ENCODE assay signal across 9 cellular contexts in genomic region chr11:123431619-123432018, GRCh38. TPM values are rescaled to one million over a fixed set of nuclear protein-coding genes. Genes with fewer than 3 reads are reported as not detected.
A peak's percentile ranks its signal among the peaks of the same experiment; 100 is the strongest.
DNase-seq lines count a peak whose midpoint lies in the region; ATAC-seq and TF ChIP-seq lines count a peak whose summit lies in the region.
"Had no signal": no experiment of that assay in that cellular context is flagged by ENCODE, and none has a peak within 500 bp of the region (broad histone marks: within the 10 kb centered on the region; RNA-seq: fewer than 3 reads in every experiment).

No MANE protein-coding gene starts in this region.

- H3K27me3 Mint-ChIP-seq in activated CD4-positive, alpha-beta T cell treated with anti-CD3 and anti-CD28 coated beads, Interleukin-2, amount 10 ng/mL, durations not matched to agents 24 days and 14 days: no peaks in the 10 kb centered on the region
- no peaks in the 10 kb centered on the region for H3K27me3 Mint-ChIP-seq in T-helper 2 cell treated with Interferon-gamma antibody and Interleukin-4, amounts not matched to agents 5 μg/mL and 100 μg/mL, for 36 hours (ENCODE audit: low read depth)
- peaks cover 7% of the 10 kb centered on the region for H3K27me3 Mint-ChIP-seq in stimulated activated naive CD8-positive, alpha-beta T cell treated with anti-CD3 and anti-CD28 coated beads, Interleukin-15, amount 100 ng/mL, for 72 hours

- H3K4me1 ChIP-seq in prostate gland (replicated peaks): no peaks in the 10 kb centered on the region

- peaks cover 59% of the 10 kb centered on the region for H3K4me1 Mint-ChIP-seq in activated CD4-positive, alpha-beta T cell treated with anti-CD3 and anti-CD28 coated beads, Interleukin-2, amount 10 ng/mL, durations not matched to agents 24 days and 14 days
- peaks cover 43% of the 10 kb centered on the region for H3K4me1 Mint-ChIP-seq in T-helper 2 cell treated with Interferon-gamma antibody and Interleukin-4, amounts not matched to agents 5 μg/mL and 100 μg/mL, for 36 hours (ENCODE audit: low read depth)
- peaks cover 44% of the 10 kb centered on the region for H3K4me1 Mint-ChIP-seq in stimulated activated naive CD8-positive, alpha-beta T cell treated with anti-CD3 and anti-CD28 coated beads, Interleukin-15, amount 100 ng/mL, for 72 hours

- H3K4me3 Mint-ChIP-seq in activated CD4-positive, alpha-beta T cell treated with anti-CD3 and anti-CD28 coated beads, Interleukin-2, amount 10 ng/mL, durations not matched to agents 24 days and 14 days: peak overlapping the region; percentile 87
- peak overlapping the region; percentile 96 for H3K4me3 Mint-ChIP-seq in T-helper 2 cell treated with Interferon-gamma antibody and Interleukin-4, amounts not matched to agents 5 μg/mL and 100 μg/mL, for 36 hours
- peak overlapping the region; percentile 90 for H3K4me3 Mint-ChIP-seq in stimulated activated naive CD8-positive, alpha-beta T cell treated with anti-CD3 and anti-CD28 coated beads, Interleukin-15, amount 100 ng/mL, for 72 hours

- peak overlapping the region; percentile 90 for H3K27ac Mint-ChIP-seq in activated CD4-positive, alpha-beta T cell treated with anti-CD3 and anti-CD28 coated beads, Interleukin-2, amount 10 ng/mL, durations not matched to agents 24 days and 14 days
- H3K27ac Mint-ChIP-seq in T-helper 2 cell treated with Interferon-gamma antibody and Interleukin-4, amounts not matched to agents 5 μg/mL and 100 μg/mL, for 36 hours: peak overlapping the region; percentile 95
- H3K27ac Mint-ChIP-seq in stimulated activated naive CD8-positive, alpha-beta T cell treated with anti-CD3 and anti-CD28 coated beads, Interleukin-15, amount 100 ng/mL, for 72 hours: no peak overlapping the region

- H3K9me3 Mint-ChIP-seq in activated CD4-positive, alpha-beta T cell treated with anti-CD3 and anti-CD28 coated beads, Interleukin-2, amount 10 ng/mL, durations not matched to agents 24 days and 14 days: no peaks in the 10 kb centered on the region
- no peaks in the 10 kb centered on the region for H3K9me3 Mint-ChIP-seq in T-helper 2 cell treated with Interferon-gamma antibody and Interleukin-4, amounts not matched to agents 5 μg/mL and 100 μg/mL, for 36 hours
- no peaks in the 10 kb centered on the region for H3K9me3 Mint-ChIP-seq in stimulated activated naive CD8-positive, alpha-beta T cell treated with anti-CD3 and anti-CD28 coated beads, Interleukin-15, amount 100 ng/mL, for 72 hours

- TF ChIP-seq POLR2A in GM18505 (IDR thresholded peaks at IDR 0.05; ENCODE audit: borderline replicate concordance, extremely low read depth, insufficient read depth, insufficient read length): no peak
- TF ChIP-seq POLR2A in prostate gland (IDR thresholded peaks at IDR 0.05): no peak

- peak; percentile 41 for ATAC-seq in stimulated activated naive CD8-positive, alpha-beta T cell treated with anti-CD3 and anti-CD28 coated beads, Interleukin-15, amount 100 ng/mL, for 72 hours
- ATAC-seq in GM18505 (IDR thresholded peaks at IDR 0.05; ENCODE audit: unreplicated experiment) (no peak), HG02938 (IDR thresholded peaks at IDR 0.05; ENCODE audit: unreplicated experiment) (no peak)

- 66% methylated on average over 7 of the region's 7 CpGs for WGBS in prostate gland

- peak; percentile 76 for DNase-seq in activated CD4-positive, alpha-beta T cell treated with anti-CD3 and anti-CD28 coated beads, Interleukin-2, amount 10 ng/mL, durations not matched to agents 24 days and 14 days
- DNase-seq in activated CD4-positive, alpha-beta T cell treated with anti-CD3 and anti-CD28 coated beads, Interleukin-2, amount 50 U/mL, for 4 hours: no peak
- no peak for DNase-seq in T-helper 2 cell treated with Interferon-gamma antibody and Interleukin-4, amounts not matched to agents 5 μg/mL and 100 μg/mL, for 36 hours (ENCODE audit: low spot score)
- DNase-seq in foreskin fibroblast (peak in 1 of 2 donors; percentile 9), prostate gland (ENCODE audit: low spot score) (no peak)
- DNase-seq in stimulated activated naive CD8-positive, alpha-beta T cell treated with anti-CD3 and anti-CD28 coated beads, Interleukin-15, amount 100 ng/mL, for 72 hours: no peak
- DNase-seq: NCI-H2081 treated with DMSO at 0.1 percent for 48 hours had no signal

- H3K27ac ChIP-seq in prostate gland: no peak overlapping the region

- peaks cover 62% of the 10 kb centered on the region for H3K36me3 Mint-ChIP-seq in activated CD4-positive, alpha-beta T cell treated with anti-CD3 and anti-CD28 coated beads, Interleukin-2, amount 10 ng/mL, durations not matched to agents 24 days and 14 days (ENCODE audit: low read depth)
- H3K36me3 Mint-ChIP-seq in T-helper 2 cell treated with Interferon-gamma antibody and Interleukin-4, amounts not matched to agents 5 μg/mL and 100 μg/mL, for 36 hours (ENCODE audit: low read depth): peaks cover 34% of the 10 kb centered on the region

- no peaks in the 10 kb centered on the region for H3K27me3 ChIP-seq in prostate gland (replicated peaks; ENCODE audit: insufficient read depth)

- H3K36me3 ChIP-seq in prostate gland: no peaks in the 10 kb centered on the region

- TF ChIP-seq CTCF in foreskin fibroblast (IDR thresholded peaks at IDR 0.05; ENCODE audit: low read depth, low read length) (no peak), prostate gland (IDR thresholded peaks at IDR 0.05) (no peak)

- intact Hi-C loops in activated CD4-positive, alpha-beta T cell treated with anti-CD3 and anti-CD28 coated beads, Interleukin-2, amount 10 ng/mL, durations not matched to agents 24 days and 14 days (cut with micrococcal nuclease): loop anchor here (1.0 to 5.0 kb wide), 4 partner anchors 23 to 369 kb away; partner anchors contain the start of gene HSPA8
- intact Hi-C loops in prostate gland (cut with DNase I): no loop called here

- no peaks in the 10 kb centered on the region for H3K9me3 ChIP-seq in prostate gland

- H3K4me3 ChIP-seq in foreskin fibroblast (ENCODE audit: low read depth in 1 of 2, low read length in 2 of 2): peak overlapping the region; percentile 78 to 83
- no peak overlapping the region for H3K4me3 ChIP-seq in prostate gland

RNA-seq across cellular contexts. Expression of gene GRAMD1B, which starts 1.6 kb away (rescaled TPM):
- 117 TPM in 2 replicates for total RNA-seq in activated CD4-positive, alpha-beta T cell treated with anti-CD3 and anti-CD28 coated beads, Interleukin-2, amount 10 ng/mL, durations not matched to agents 24 days and 14 days
- total RNA-seq in prostate gland: 10 to 100 TPM in 1 of 2 donors, 1 to 10 TPM in 1; 4.5 to 27.2 TPM

Comparison
In these comparisons a context has a peak if more than half of its experiments do, and no peak if none do; other contexts are left out.
1. H3K27ac Mint-ChIP-seq: peak in activated CD4-positive, alpha-beta T cell treated with anti-CD3 and anti-CD28 coated beads, Interleukin-2, amount 10 ng/mL, durations not matched to agents 24 days and 14 days (single experiment) and T-helper 2 cell treated with Interferon-gamma antibody and Interleukin-4, amounts not matched to agents 5 μg/mL and 100 μg/mL, for 36 hours (single experiment); none in stimulated activated naive CD8-positive, alpha-beta T cell treated with anti-CD3 and anti-CD28 coated beads, Interleukin-15, amount 100 ng/mL, for 72 hours (0 of 2).
2. H3K4me3 ChIP-seq: peak in foreskin fibroblast (2 of 2); none in prostate gland (0 of 2).
3. Peak in every context shown above with its lines, with median percentiles within 50 percentile points of each other: H3K4me3 Mint-ChIP-seq.